In genomic region chr15:81265944-81266775, GRCh38 we compare ENCODE assay signal across 8 cellular contexts. TPM values are rescaled to one million over a fixed set of nuclear protein-coding genes. Genes with fewer than 3 reads are reported as not detected.
DNase-seq lines count a peak whose midpoint lies in the region; ATAC-seq and TF ChIP-seq lines count a peak whose summit lies in the region.

No MANE protein-coding gene starts in this region.

- no peaks in the 10 kb centered on the region for H3K9me3 ChIP-seq in left lung

- peak overlapping the region; percentile 75 for H3K27ac Mint-ChIP-seq in activated CD4-positive, alpha-beta T cell treated with anti-CD3 and anti-CD28 coated beads for 36 hours

- no peaks in the 10 kb centered on the region for H3K9me3 Mint-ChIP-seq in activated CD4-positive, alpha-beta T cell treated with anti-CD3 and anti-CD28 coated beads for 36 hours (ENCODE audit: low read depth)

- peak overlapping the region; percentile 53 for H3K4me3 Mint-ChIP-seq in activated CD4-positive, alpha-beta T cell treated with anti-CD3 and anti-CD28 coated beads for 36 hours

- intact Hi-C loops in activated CD4-positive, alpha-beta T cell treated with anti-CD3 and anti-CD28 coated beads for 36 hours (cut with DNase I, micrococcal nuclease): loop anchor here (1.0 to 2.0 kb wide), 9 partner anchors 111 to 811 kb away; partner anchors contain the start of gene TLNRD1 (in 1 of the 2)
- intact Hi-C loops in left lung (cut with DNase I): loop anchor here (5.0 to 10.0 kb wide), 3 partner anchors 159 to 271 kb away; no protein-coding TSS in a partner anchor

- ATAC-seq in GM19395 (IDR thresholded peaks at IDR 0.05; ENCODE audit: unreplicated experiment) (peak; percentile 89), HG03460 (IDR thresholded peaks at IDR 0.05; ENCODE audit: unreplicated experiment) (peak; percentile 81), left lung (peak; percentile 97)
- peak; percentile 93 for ATAC-seq in activated CD4-positive, alpha-beta T cell treated with anti-CD3 and anti-CD28 coated beads for 36 hours

- POLR2A ChIA-PET in activated CD4-positive, alpha-beta T cell treated with anti-CD3 and anti-CD28 coated beads for 36 hours (lab: Charles Lee): interaction anchor here (0.6 to 0.7 kb wide), 3 partner anchors 35 to 601 kb away, joined by 3 to 6 read pairs (median 3); no protein-coding TSS in a partner anchor

- peaks cover 0 to 6% of the 10 kb centered on the region in 2 donors for H3K27me3 ChIP-seq in left lung

- peaks cover 37% of the 10 kb centered on the region for H3K4me1 Mint-ChIP-seq in activated CD4-positive, alpha-beta T cell treated with anti-CD3 and anti-CD28 coated beads for 36 hours

- H3K4me3 ChIP-seq in choroid plexus epithelial cell (ENCODE audit: low read depth, low read length): peak overlapping the region; percentile 29
- no peak overlapping the region for H3K4me3 ChIP-seq in left lung

- H3K27me3 Mint-ChIP-seq in activated CD4-positive, alpha-beta T cell treated with anti-CD3 and anti-CD28 coated beads for 36 hours: peaks cover 2% of the 10 kb centered on the region

- no peaks in the 10 kb centered on the region for H3K36me3 ChIP-seq in left lung

- TF ChIP-seq CTCF in C4-2B (conservative IDR thresholded peaks at IDR 0.05): peak; percentile 96
- TF ChIP-seq CTCF in choroid plexus epithelial cell (conservative IDR thresholded peaks at IDR 0.05; ENCODE audit: low read depth, low read length): peak; percentile 96
- peak; percentile 73 to 77 for TF ChIP-seq CTCF in left lung (IDR thresholded peaks at IDR 0.05)

- H3K36me3 Mint-ChIP-seq in activated CD4-positive, alpha-beta T cell treated with anti-CD3 and anti-CD28 coated beads for 36 hours (ENCODE audit: low read depth): no peaks in the 10 kb centered on the region

- DNase-seq in NCI-H524 (lab: John Stamatoyannopoulos, UW) (peak; percentile 84 to 94), choroid plexus epithelial cell (ENCODE audit: low read depth) (peak; percentile 88), left lung (peak; percentile 84 to 89)
- peak; percentile 92 for DNase-seq in activated CD4-positive, alpha-beta T cell treated with anti-CD3 and anti-CD28 coated beads for 36 hours
- DNase-seq in stimulated activated CD4-positive, alpha-beta T cell treated with anti-CD3 and anti-CD28 coated beads, TNF-alpha, amount 100 ng/mL, for 1 hour (ENCODE audit: low read depth in 3 of 3, low spot score in 1 of 3): peak; percentile 45 to 80 (median 64)

- H3K27ac ChIP-seq in C4-2B (peak overlapping the region; percentile 6; the same call in 1 of the 2 replicates), left lung (no peak overlapping the region)

- H3K4me1 ChIP-seq in left lung: peaks cover 8 to 15% of the 10 kb centered on the region in 2 donors

- CTCF ChIA-PET in activated CD4-positive, alpha-beta T cell treated with anti-CD3 and anti-CD28 coated beads for 36 hours (lab: Charles Lee): interaction anchor here (0.5 to 5.7 kb wide), 129 partner anchors 9 to 1393 kb away, joined by 3 to 184 read pairs (median 5); partner anchors contain the start of genes CFAP161 and STARD5

RNA-seq across cellular contexts. Expression of gene STARD5, which starts 57.8 kb away (rescaled TPM):
- 1 to 10 TPM; 8.9 to 9.2 TPM for total RNA-seq in activated CD4-positive, alpha-beta T cell treated with anti-CD3 and anti-CD28 coated beads for 36 hours
- total RNA-seq in left lung: 1 to 10 TPM; 5.2 to 6.0 TPM
